1 cellular context compared by ENCODE assay signal in genomic region chr2:215441560-215442391, GRCh38.
TF ChIP-seq lines count a peak whose summit lies in the region.

No MANE protein-coding gene starts in this region.

TF ChIP-seq in GM12878, 131 proteins besides CTCF, POLR2A, EP300 and RAD21 (continued from another document):
- TF ChIP-seq ELK1 (IDR thresholded peaks at IDR 0.05; ENCODE audit: low read depth, low read length) (no peak), BRCA1 (IDR thresholded peaks at IDR 0.05; ENCODE audit: low read depth, low read length) (no peak)
TF ChIP-seq in GM12878: peak in this region for 0.
